ENCODE assay signal across 8 cellular contexts in the genomic region with DNA sequence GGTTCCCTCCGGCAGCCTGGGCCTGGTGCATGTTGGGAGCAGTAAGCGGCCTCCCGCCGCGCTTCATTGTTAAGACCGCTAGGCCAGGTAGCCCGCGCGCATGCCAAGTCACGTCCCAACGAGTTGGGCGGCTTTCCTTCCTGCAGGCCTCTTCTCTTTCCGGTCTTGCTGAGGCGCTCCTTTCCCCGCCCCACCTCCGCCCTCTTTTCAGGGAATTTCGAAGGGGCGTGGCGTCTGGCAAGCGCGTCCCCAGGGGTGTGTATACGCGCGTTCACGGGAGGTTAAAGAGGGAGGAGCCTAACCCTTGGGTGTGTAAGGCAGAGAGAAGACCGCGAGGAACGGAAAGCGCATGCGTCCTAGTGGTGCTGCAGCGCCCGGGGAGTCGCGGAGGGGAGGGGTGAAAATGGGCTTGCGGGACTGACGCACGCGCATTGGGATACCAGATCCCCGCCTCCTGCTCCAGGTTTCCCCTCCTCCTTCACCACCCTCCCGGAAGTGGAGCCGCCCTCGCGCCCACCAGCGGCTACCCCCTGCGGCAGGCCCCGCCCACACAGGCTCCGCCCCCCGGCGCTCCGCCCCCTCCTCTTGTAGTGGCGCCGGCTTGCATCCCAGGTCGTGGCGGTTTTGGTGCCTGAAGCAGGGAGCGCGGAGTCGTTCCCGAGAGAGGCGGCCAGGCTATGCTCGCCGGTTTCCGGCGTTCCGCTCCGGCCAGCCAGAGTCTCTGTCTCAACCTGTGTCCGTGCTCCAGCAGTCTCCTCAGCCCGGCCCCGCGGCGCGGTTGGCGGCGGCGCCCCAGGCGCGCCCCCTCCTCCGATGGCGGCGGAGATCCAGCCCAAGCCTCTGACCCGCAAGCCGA. TPM values are rescaled to one million over a fixed set of nuclear protein-coding genes. Genes with fewer than 3 reads are reported as not detected.
DNase-seq lines count a peak whose midpoint lies in the region; TF ChIP-seq lines count a peak whose summit lies in the region.

A gene with protein sequence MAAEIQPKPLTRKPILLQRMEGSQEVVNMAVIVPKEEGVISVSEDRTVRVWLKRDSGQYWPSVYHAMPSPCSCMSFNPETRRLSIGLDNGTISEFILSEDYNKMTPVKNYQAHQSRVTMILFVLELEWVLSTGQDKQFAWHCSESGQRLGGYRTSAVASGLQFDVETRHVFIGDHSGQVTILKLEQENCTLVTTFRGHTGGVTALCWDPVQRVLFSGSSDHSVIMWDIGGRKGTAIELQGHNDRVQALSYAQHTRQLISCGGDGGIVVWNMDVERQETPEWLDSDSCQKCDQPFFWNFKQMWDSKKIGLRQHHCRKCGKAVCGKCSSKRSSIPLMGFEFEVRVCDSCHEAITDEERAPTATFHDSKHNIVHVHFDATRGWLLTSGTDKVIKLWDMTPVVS (plus strand): TSS at position 588 of the 856 bp plus-strand sequence. CDS start 226 bp downstream, at position 814.

- H3K9me3 ChIP-seq in effector memory CD4-positive, alpha-beta T cell (ENCODE audit: control insufficient read depth, low read length), result no peaks in the 10 kb centered on the region

- TF ChIP-seq CTCF in GM20000 (IDR thresholded peaks at IDR 0.05; ENCODE audit: extremely low read depth, missing control alignments), result no peak

- H3K36me3 ChIP-seq in effector memory CD4-positive, alpha-beta T cell (ENCODE audit: control insufficient read depth, insufficient read depth, low read length), result no peaks in the 10 kb centered on the region

- H3K27me3 ChIP-seq in effector memory CD4-positive, alpha-beta T cell (replicated peaks; ENCODE audit: control insufficient read depth, insufficient read depth, low read length, poor library complexity, severe bottlenecking), result no peaks in the 10 kb centered on the region

- DNase-seq in COLO668 (lab: John Stamatoyannopoulos, UW; ENCODE audit: unreplicated experiment) (peak; percentile 100), GM20000 (ENCODE audit: low spot score) (peak; percentile 97), HT-29 (ENCODE audit: low spot score) (peak; percentile 100), NOMO-1 (lab: John Stamatoyannopoulos, UW; ENCODE audit: unreplicated experiment in 2 of 2) (peak; percentile 96 to 99), medulla oblongata (ENCODE audit: extremely low spot score) (peak; percentile 100)
- DNase-seq in activated CD8-positive, alpha-beta memory T cell treated with anti-CD3 and anti-CD28 coated beads for 4 hours (ENCODE audit: low read depth in 2 of 2), result peak; percentile 99 to 100
- DNase-seq in effector memory CD4-positive, alpha-beta T cell, result peak; percentile 98 to 99 (median 99)
- DNase-seq in stimulated activated CD8-positive, alpha-beta memory T cell treated with anti-CD3 and anti-CD28 coated beads, Interleukin-12 subunit alpha, Interleukin-12 subunit beta, amount 100 ng/mL, for 1 hour (ENCODE audit: low read depth), result peak; percentile 99

- H3K27ac ChIP-seq in effector memory CD4-positive, alpha-beta T cell (ENCODE audit: insufficient read depth, low read length, poor library complexity, severe bottlenecking), result peak within 1 kb of the TSS; percentile 85

- H3K4me1 ChIP-seq in effector memory CD4-positive, alpha-beta T cell (ENCODE audit: control insufficient read depth, insufficient read depth, low read length, poor library complexity, severe bottlenecking), result peaks cover 13% of the 10 kb centered on the region

- peak within 1 kb of the TSS; percentile 92 for H3K4me3 ChIP-seq in effector memory CD4-positive, alpha-beta T cell (ENCODE audit: insufficient read depth, low read depth, low read length, poor library complexity, severe bottlenecking)

RNA-seq across cellular contexts. Expression of the gene that starts here (rescaled TPM):
- total RNA-seq in HT-29 (2014; rRNA removed; shearing (Covaris generic)), result 2.9 and 5.3 TPM in 2 replicates

Comparison
In these comparisons a context has a peak if more than half of its experiments do, and no peak if none do; other contexts are left out.
1. Peak in every context shown above with its lines: DNase-seq, H3K4me3 ChIP-seq and H3K27ac ChIP-seq.